19 cellular contexts compared by ENCODE assay signal in the genomic region with DNA sequence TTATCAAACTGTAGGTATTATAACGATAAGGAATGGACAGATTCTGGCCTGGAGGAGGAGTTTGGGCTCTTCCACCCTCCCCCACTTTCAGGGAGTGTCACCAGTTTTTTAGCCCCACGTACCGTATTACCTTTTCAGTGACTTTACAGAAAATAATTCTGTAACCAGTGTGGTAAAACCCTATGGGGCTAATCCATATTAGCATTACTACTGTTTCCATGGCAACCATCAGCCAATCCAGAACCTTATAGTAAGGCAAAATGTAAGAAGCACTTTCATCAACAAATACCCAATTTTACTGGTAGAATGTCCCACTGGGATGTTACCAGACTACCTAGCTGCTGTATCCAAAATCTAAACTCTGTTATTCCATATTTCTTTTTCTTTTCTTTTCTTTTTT. TPM values are rescaled to one million over a fixed set of nuclear protein-coding genes. Genes with fewer than 3 reads are reported as not detected.
"Had no signal": no experiment of that assay in that cellular context is flagged by ENCODE, and none has a peak within 500 bp of the region (broad histone marks: within the 10 kb centered on the region; RNA-seq: fewer than 3 reads in every experiment).

No MANE protein-coding gene starts in this region.

- H3K4me3 Mint-ChIP-seq: activated naive CD4-positive, alpha-beta T cell treated with anti-CD3 and anti-CD28 coated beads for 36 hours; activated naive CD8-positive, alpha-beta T cell treated with anti-CD3 and anti-CD28 coated beads, Interleukin-2, amount 50 U/mL, for 24 hours; effector memory CD8-positive, alpha-beta T cell; stimulated activated naive B cell treated with anti-CD40 and anti-IgM and Interleukin-4, amounts not matched to agents 10 μg/mL and 1 μg/mL and 100 μg/mL, for 72 hours had no signal

- H3K4me1 ChIP-seq: right atrium auricular region, thyroid gland had no signal

- H3K27ac ChIP-seq: foreskin keratinocyte, neutrophil, right atrium auricular region, skin epidermis, thyroid gland had no signal

- H3K27ac Mint-ChIP-seq: activated naive CD8-positive, alpha-beta T cell treated with anti-CD3 and anti-CD28 coated beads, Interleukin-2, amount 50 U/mL, for 24 hours; activated T-helper 2 cell treated with anti-CD3 and anti-CD28 coated beads, Interferon-gamma antibody, Interleukin-2, Interleukin-4, amounts not matched to agents 10 μg/mL and 5 μg/mL and 100 μg/mL, durations not matched to agents 14 hours and 24 hours and 36 hours; naive B cell; stimulated activated naive B cell treated with anti-CD40 and anti-IgM and Interleukin-4, amounts not matched to agents 10 μg/mL and 1 μg/mL and 100 μg/mL, for 72 hours had no signal

- H3K9me3 ChIP-seq: neutrophil, right atrium auricular region, thyroid gland had no signal

- ATAC-seq: activated naive CD8-positive, alpha-beta T cell treated with anti-CD3 and anti-CD28 coated beads, Interleukin-2, amount 50 U/mL, for 24 hours; effector memory CD8-positive, alpha-beta T cell; foreskin keratinocyte; left colon; stimulated activated naive B cell treated with anti-CD40 and anti-IgM and Interleukin-4, amounts not matched to agents 10 μg/mL and 1 μg/mL and 100 μg/mL, for 72 hours had no signal

- H3K36me3 ChIP-seq: neutrophil, right atrium auricular region, thyroid gland had no signal

- H3K4me1 Mint-ChIP-seq: naive B cell had no signal

- DNase-seq: activated CD4-positive, CD25-positive, alpha-beta regulatory T cell treated with anti-CD3 and anti-CD28 coated beads, Interleukin-2, amount 50 U/mL, for 72 hours; activated naive CD4-positive, alpha-beta T cell treated with anti-CD3 and anti-CD28 coated beads for 36 hours; activated naive CD8-positive, alpha-beta T cell treated with anti-CD3 and anti-CD28 coated beads, Interleukin-2, amount 50 U/mL, for 24 hours; aorta; dermis blood vessel endothelial cell; effector memory CD8-positive, alpha-beta T cell; foreskin keratinocyte; glutamatergic neuron; left colon; mammary epithelial cell; naive B cell; stimulated activated CD4-positive, alpha-beta T cell treated with anti-CD3 and anti-CD28 coated beads, Interleukin-15, amount 100 ng/mL, for 24 hours; stimulated activated CD4-positive, alpha-beta T cell treated with anti-CD3 and anti-CD28 coated beads, Interleukin-4, amount 100 ng/mL, for 1 hour; stimulated activated naive B cell treated with anti-CD40 and anti-IgM and Interleukin-4, amounts not matched to agents 10 μg/mL and 1 μg/mL and 100 μg/mL, for 72 hours; thyroid gland had no signal

- H3K9me3 Mint-ChIP-seq: activated naive CD4-positive, alpha-beta T cell treated with anti-CD3 and anti-CD28 coated beads for 36 hours; activated naive CD8-positive, alpha-beta T cell treated with anti-CD3 and anti-CD28 coated beads, Interleukin-2, amount 50 U/mL, for 24 hours; effector memory CD8-positive, alpha-beta T cell had no signal

- H3K4me3 ChIP-seq: right atrium auricular region, skin epidermis, thyroid gland had no signal

- H3K36me3 Mint-ChIP-seq: naive B cell had no signal

- H3K27me3 ChIP-seq: foreskin keratinocyte, right atrium auricular region, thyroid gland had no signal

- H3K27me3 Mint-ChIP-seq: activated naive CD8-positive, alpha-beta T cell treated with anti-CD3 and anti-CD28 coated beads, Interleukin-2, amount 50 U/mL, for 24 hours; effector memory CD8-positive, alpha-beta T cell; stimulated activated naive B cell treated with anti-CD40 and anti-IgM and Interleukin-4, amounts not matched to agents 10 μg/mL and 1 μg/mL and 100 μg/mL, for 72 hours had no signal

RNA-seq across cellular contexts. Expression of a gene that starts 50.7 kb away (rescaled TPM):
- total RNA-seq: dermis blood vessel endothelial cell had no signal
